Comparison of ENCODE assay signal across 1 cellular context in the genomic region with DNA sequence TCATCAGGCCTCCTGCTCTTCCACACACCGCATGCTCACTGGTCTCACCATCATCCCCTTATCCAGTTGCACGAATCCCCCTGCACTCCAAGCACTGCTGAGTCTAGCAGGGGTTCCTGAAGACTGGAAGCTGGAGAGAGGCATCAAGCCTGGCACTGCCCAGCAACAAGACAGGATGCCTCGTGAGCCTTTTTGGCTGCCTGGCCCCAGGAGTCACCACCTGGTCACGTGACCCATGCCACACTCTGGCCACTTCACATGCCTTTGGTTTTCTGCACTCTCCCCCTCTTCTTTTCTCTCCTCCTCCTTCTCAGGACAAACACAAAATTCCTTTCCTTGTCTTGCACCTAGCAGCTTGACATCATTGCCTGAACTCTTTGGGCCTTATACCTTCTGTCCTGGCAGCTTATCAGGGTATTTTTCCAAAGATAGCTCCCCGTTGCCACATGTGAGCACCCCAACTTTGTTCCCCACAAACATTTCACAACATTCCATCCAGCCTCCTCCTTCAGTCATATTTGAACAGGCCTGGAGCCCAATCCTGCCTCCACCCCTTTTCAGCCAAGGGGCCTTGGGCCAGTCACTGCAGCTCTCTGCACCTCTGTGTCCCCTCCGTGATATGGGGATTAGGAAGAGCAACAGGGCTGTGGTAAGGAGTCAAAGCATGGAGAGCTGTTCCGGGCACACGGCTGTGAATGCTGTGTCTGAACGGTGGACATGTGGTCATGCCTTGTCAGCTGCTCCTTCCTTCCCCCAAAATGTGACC.
A peak's percentile ranks its signal among the peaks of the same experiment; 100 is the strongest.
TF ChIP-seq lines count a peak whose summit lies in the region.

No MANE protein-coding gene starts in this region.

TF ChIP-seq in GM12878, 131 proteins besides CTCF, POLR2A, EP300 and RAD21:
- TF ChIP-seq, protein P1, sequence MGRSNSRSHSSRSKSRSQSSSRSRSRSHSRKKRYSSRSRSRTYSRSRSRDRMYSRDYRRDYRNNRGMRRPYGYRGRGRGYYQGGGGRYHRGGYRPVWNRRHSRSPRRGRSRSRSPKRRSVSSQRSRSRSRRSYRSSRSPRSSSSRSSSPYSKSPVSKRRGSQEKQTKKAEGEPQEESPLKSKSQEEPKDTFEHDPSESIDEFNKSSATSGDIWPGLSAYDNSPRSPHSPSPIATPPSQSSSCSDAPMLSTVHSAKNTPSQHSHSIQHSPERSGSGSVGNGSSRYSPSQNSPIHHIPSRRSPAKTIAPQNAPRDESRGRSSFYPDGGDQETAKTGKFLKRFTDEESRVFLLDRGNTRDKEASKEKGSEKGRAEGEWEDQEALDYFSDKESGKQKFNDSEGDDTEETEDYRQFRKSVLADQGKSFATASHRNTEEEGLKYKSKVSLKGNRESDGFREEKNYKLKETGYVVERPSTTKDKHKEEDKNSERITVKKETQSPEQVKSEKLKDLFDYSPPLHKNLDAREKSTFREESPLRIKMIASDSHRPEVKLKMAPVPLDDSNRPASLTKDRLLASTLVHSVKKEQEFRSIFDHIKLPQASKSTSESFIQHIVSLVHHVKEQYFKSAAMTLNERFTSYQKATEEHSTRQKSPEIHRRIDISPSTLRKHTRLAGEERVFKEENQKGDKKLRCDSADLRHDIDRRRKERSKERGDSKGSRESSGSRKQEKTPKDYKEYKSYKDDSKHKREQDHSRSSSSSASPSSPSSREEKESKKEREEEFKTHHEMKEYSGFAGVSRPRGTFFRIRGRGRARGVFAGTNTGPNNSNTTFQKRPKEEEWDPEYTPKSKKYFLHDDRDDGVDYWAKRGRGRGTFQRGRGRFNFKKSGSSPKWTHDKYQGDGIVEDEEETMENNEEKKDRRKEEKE (IDR thresholded peaks at IDR 0.05): no peak
- TF ChIP-seq FOXM1 (IDR thresholded peaks at IDR 0.05; ENCODE audit: low read depth, low read length): no peak
- TF ChIP-seq RAD51 (IDR thresholded peaks at IDR 0.05): peak; percentile 75
- peak in 1 of 2 experiments; percentile 52; a peak in 2 of 4 replicates for TF ChIP-seq BHLHE40 (IDR thresholded peaks at IDR 0.05; ENCODE audit: borderline replicate concordance in 1 of 2, low read depth in 2 of 2, low read length in 1 of 2)
- TF ChIP-seq, protein P2, sequence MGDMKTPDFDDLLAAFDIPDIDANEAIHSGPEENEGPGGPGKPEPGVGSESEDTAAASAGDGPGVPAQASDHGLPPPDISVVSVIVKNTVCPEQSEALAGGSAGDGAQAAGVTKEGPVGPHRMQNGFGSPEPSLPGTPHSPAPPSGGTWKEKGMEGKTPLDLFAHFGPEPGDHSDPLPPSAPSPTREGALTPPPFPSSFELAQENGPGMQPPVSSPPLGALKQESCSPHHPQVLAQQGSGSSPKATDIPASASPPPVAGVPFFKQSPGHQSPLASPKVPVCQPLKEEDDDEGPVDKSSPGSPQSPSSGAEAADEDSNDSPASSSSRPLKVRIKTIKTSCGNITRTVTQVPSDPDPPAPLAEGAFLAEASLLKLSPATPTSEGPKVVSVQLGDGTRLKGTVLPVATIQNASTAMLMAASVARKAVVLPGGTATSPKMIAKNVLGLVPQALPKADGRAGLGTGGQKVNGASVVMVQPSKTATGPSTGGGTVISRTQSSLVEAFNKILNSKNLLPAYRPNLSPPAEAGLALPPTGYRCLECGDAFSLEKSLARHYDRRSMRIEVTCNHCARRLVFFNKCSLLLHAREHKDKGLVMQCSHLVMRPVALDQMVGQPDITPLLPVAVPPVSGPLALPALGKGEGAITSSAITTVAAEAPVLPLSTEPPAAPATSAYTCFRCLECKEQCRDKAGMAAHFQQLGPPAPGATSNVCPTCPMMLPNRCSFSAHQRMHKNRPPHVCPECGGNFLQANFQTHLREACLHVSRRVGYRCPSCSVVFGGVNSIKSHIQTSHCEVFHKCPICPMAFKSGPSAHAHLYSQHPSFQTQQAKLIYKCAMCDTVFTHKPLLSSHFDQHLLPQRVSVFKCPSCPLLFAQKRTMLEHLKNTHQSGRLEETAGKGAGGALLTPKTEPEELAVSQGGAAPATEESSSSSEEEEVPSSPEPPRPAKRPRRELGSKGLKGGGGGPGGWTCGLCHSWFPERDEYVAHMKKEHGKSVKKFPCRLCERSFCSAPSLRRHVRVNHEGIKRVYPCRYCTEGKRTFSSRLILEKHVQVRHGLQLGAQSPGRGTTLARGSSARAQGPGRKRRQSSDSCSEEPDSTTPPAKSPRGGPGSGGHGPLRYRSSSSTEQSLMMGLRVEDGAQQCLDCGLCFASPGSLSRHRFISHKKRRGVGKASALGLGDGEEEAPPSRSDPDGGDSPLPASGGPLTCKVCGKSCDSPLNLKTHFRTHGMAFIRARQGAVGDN (IDR thresholded peaks at IDR 0.05): no peak
- TF ChIP-seq, protein P3, sequence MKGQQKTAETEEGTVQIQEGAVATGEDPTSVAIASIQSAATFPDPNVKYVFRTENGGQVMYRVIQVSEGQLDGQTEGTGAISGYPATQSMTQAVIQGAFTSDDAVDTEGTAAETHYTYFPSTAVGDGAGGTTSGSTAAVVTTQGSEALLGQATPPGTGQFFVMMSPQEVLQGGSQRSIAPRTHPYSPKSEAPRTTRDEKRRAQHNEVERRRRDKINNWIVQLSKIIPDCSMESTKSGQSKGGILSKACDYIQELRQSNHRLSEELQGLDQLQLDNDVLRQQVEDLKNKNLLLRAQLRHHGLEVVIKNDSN (IDR thresholded peaks at IDR 0.05; ENCODE audit: borderline replicate concordance, extremely low read length, insufficient read depth, low read depth, low read length): peak; percentile 63
- TF ChIP-seq ZNF274 (IDR thresholded peaks at IDR 0.05; ENCODE audit: insufficient read depth, insufficient read length): no peak
